8 cellular contexts compared by ENCODE assay signal in the genomic region with DNA sequence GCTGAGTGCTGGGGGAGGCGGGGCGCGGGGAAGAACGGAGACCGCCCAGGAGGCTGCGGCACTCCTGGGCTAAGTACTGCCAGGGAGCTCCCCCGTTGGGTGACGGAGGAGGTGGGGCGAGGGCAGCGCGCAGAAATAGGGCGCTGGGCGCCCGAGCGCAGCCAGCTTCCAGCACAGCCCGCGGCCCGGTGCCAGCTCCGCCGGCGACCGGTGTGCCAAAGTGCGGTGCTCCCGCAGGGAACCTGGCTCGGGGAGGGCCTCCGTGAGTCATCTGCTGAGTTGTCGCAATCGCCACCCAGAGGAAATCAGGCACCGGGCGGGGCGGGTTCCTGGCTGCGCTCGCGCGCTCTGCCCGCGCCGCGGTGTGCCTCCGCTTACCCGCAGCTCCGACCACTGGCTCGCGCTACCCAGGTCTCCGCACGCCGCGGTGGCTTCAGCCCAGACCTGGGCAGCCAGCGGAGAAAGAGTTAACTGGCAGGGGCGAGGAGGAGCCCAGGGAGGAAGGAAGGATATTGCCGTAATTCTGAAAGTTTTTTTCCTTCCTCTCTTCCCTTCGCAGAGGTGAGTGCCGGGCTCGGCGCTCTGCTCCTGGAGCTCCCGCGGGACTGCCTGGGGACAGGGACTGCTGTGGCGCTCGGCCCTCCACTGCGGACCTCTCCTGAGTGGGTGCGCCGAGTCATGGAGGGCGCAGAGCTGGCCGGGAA. TPM values are rescaled to one million over a fixed set of nuclear protein-coding genes. Genes with fewer than 3 reads are reported as not detected.
DNase-seq lines count a peak whose midpoint lies in the region; ATAC-seq, FAIRE-seq and TF ChIP-seq lines count a peak whose summit lies in the region.

A gene (plus strand): TSS at position 164 of the 704 bp plus-strand sequence. CDS start 515 bp downstream, at position 679.

- peak within 1 kb of the TSS; percentile 93 for H3K4me3 Mint-ChIP-seq in CD4-positive, alpha-beta T cell
- H3K4me3 Mint-ChIP-seq in activated naive CD4-positive, alpha-beta T cell treated with anti-CD3 and anti-CD28 coated beads, Interleukin-2, amount 10 ng/mL, durations not matched to agents 7 days and 5 days: peak within 1 kb of the TSS; percentile 76
- H3K4me3 Mint-ChIP-seq in osteocyte (ENCODE audit: unreplicated experiment): peak within 1 kb of the TSS; percentile 81

- no peaks in the 10 kb centered on the region for H3K27me3 ChIP-seq in CD4-positive, alpha-beta T cell (ENCODE audit: control insufficient read depth, insufficient read depth, low read length)
- H3K27me3 ChIP-seq in SK-N-SH (ENCODE audit: insufficient read depth) (peaks cover 32% of the 10 kb centered on the region), tibial artery (peaks cover 0 to 11% of the 10 kb centered on the region in 2 donors)

- no peak for FAIRE-seq in frontal cortex (lab: Jason Lieb, UNC)

- no peak for TF ChIP-seq CTCF in CD4-positive, alpha-beta T cell (IDR thresholded peaks at IDR 0.05)
- TF ChIP-seq CTCF in SK-N-SH (IDR thresholded peaks at IDR 0.05) (no peak), osteocyte (IDR thresholded peaks at IDR 0.05) (no peak), tibial artery (IDR thresholded peaks at IDR 0.05) (no peak)

- peak within 1 kb of the TSS; percentile 70 for H2AFZ ChIP-seq in SK-N-SH (ENCODE audit: low read depth)

- H3K9me3 Mint-ChIP-seq in CD4-positive, alpha-beta T cell: no peaks in the 10 kb centered on the region
- H3K9me3 Mint-ChIP-seq in activated naive CD4-positive, alpha-beta T cell treated with anti-CD3 and anti-CD28 coated beads, Interleukin-2, amount 10 ng/mL, durations not matched to agents 7 days and 5 days: no peaks in the 10 kb centered on the region
- no peaks in the 10 kb centered on the region for H3K9me3 Mint-ChIP-seq in osteocyte (ENCODE audit: unreplicated experiment)

- peaks cover 6% of the 10 kb centered on the region for H3K36me3 Mint-ChIP-seq in CD4-positive, alpha-beta T cell (ENCODE audit: low read depth)
- H3K36me3 Mint-ChIP-seq in activated naive CD4-positive, alpha-beta T cell treated with anti-CD3 and anti-CD28 coated beads, Interleukin-2, amount 10 ng/mL, durations not matched to agents 7 days and 5 days: no peaks in the 10 kb centered on the region
- H3K36me3 Mint-ChIP-seq in osteocyte (ENCODE audit: unreplicated experiment): no peaks in the 10 kb centered on the region

- no peaks in the 10 kb centered on the region for H3K9me3 ChIP-seq in CD4-positive, alpha-beta T cell (ENCODE audit: control insufficient read depth, low read length)
- H3K9me3 ChIP-seq in SK-N-SH: no peaks in the 10 kb centered on the region
- H3K9me3 ChIP-seq in tibial artery: no peaks in the 10 kb centered on the region

- intact Hi-C loops in CD4-positive, alpha-beta T cell (cut with DNase I, micrococcal nuclease): no loop called here
- intact Hi-C loops in tibial artery (cut with DNase I; ENCODE audit: low total_unique reads): no loop called here

- peaks cover 4% of the 10 kb centered on the region for H3F3A ChIP-seq in SK-N-SH (replicated peaks; ENCODE audit: insufficient read depth)

- H3K27me3 Mint-ChIP-seq in CD4-positive, alpha-beta T cell: peaks cover 30% of the 10 kb centered on the region
- peaks cover 45% of the 10 kb centered on the region for H3K27me3 Mint-ChIP-seq in activated naive CD4-positive, alpha-beta T cell treated with anti-CD3 and anti-CD28 coated beads, Interleukin-2, amount 10 ng/mL, durations not matched to agents 7 days and 5 days
- peaks cover 53% of the 10 kb centered on the region for H3K27me3 Mint-ChIP-seq in osteocyte (ENCODE audit: unreplicated experiment)

- peaks cover 39% of the 10 kb centered on the region for H3K4me1 Mint-ChIP-seq in CD4-positive, alpha-beta T cell (ENCODE audit: low read depth)
- H3K4me1 Mint-ChIP-seq in activated naive CD4-positive, alpha-beta T cell treated with anti-CD3 and anti-CD28 coated beads, Interleukin-2, amount 10 ng/mL, durations not matched to agents 7 days and 5 days: peaks cover 18% of the 10 kb centered on the region
- H3K4me1 Mint-ChIP-seq in osteocyte (ENCODE audit: unreplicated experiment): peaks cover 15% of the 10 kb centered on the region

- TF ChIP-seq EP300 in SK-N-SH (IDR thresholded peaks at IDR 0.05; ENCODE audit: borderline replicate concordance in 1 of 2, low read depth in 1 of 2, low read length in 1 of 2): no peak

- H4K20me1 ChIP-seq in SK-N-SH (ENCODE audit: insufficient read depth): no peaks in the 10 kb centered on the region

- POLR2A ChIA-PET in CD4-positive, alpha-beta T cell (lab: Charles Lee): interaction anchor here (0.9 to 2.5 kb wide), 5 partner anchors 9 to 1107 kb away, joined by 3 to 15 read pairs (median 4); a partner anchor contains a TSS
- POLR2A ChIA-PET in SK-N-SH (lab: Yijun Ruan, JAX): no interaction called here

- TF ChIP-seq RAD21 in SK-N-SH (IDR thresholded peaks at IDR 0.05; ENCODE audit: low read length): no peak

- H3K36me3 ChIP-seq in SK-N-SH (replicated peaks in 1 of 2; ENCODE audit: control insufficient read depth in 1 of 2, insufficient read depth in 2 of 2, low read length in 1 of 2): no peaks in the 10 kb centered on the region
- H3K36me3 ChIP-seq in tibial artery: no peaks in the 10 kb centered on the region

- peak; percentile 79 for ATAC-seq in CD4-positive, alpha-beta T cell (ENCODE audit: poor library complexity)
- ATAC-seq in GM19397 (IDR thresholded peaks at IDR 0.05; ENCODE audit: unreplicated experiment): peak; percentile 65
- ATAC-seq in HG03520 (IDR thresholded peaks at IDR 0.05; ENCODE audit: unreplicated experiment): peak; percentile 64

- H3K27ac ChIP-seq in CD4-positive, alpha-beta T cell (ENCODE audit: low read depth, low read length): no peak within 1 kb of the TSS
- no peak within 1 kb of the TSS for H3K27ac ChIP-seq in SK-N-SH (ENCODE audit: low read depth in 2 of 2, low read length in 1 of 2)
- H3K27ac ChIP-seq in tibial artery: peak within 1 kb of the TSS; percentile 37 to 57

- H3K4me3 ChIP-seq in SK-N-SH (ENCODE audit: low read depth in 2 of 2, low read length in 1 of 2): peak within 1 kb of the TSS; percentile 40 to 65; a peak in 3 of 4 replicates
- peak within 1 kb of the TSS; percentile 60 to 74 for H3K4me3 ChIP-seq in tibial artery

- peak within 1 kb of the TSS; percentile 84 for H3K4me2 ChIP-seq in SK-N-SH

- peak within 1 kb of the TSS; percentile 81 for H3K27ac Mint-ChIP-seq in CD4-positive, alpha-beta T cell
- H3K27ac Mint-ChIP-seq in activated naive CD4-positive, alpha-beta T cell treated with anti-CD3 and anti-CD28 coated beads, Interleukin-2, amount 10 ng/mL, durations not matched to agents 7 days and 5 days: no peak within 1 kb of the TSS
- H3K27ac Mint-ChIP-seq in osteocyte (ENCODE audit: unreplicated experiment): no peak within 1 kb of the TSS

- H3K9ac ChIP-seq in SK-N-SH: no peak within 1 kb of the TSS

- CTCF ChIA-PET in CD4-positive, alpha-beta T cell (lab: Charles Lee): interaction anchor here (1.1 to 1.4 kb wide), 2 partner anchors 9 to 11 kb away, joined by 3 to 4 read pairs; no protein-coding TSS in a partner anchor
- CTCF ChIA-PET in SK-N-SH (lab: Yijun Ruan, JAX): interaction anchor here (1.9 kb wide), 1 partner anchor 45 kb away, joined by 6 read pairs; no protein-coding TSS in a partner anchor
- CTCF ChIA-PET in activated naive CD4-positive, alpha-beta T cell treated with anti-CD3 and anti-CD28 coated beads, Interleukin-2, amount 10 ng/mL, durations not matched to agents 7 days and 5 days (lab: Charles Lee): no interaction called here

- DNase-seq in CD4-positive, alpha-beta T cell: peak; percentile 33 to 69 (median 45)
- DNase-seq in SK-N-SH: peak; percentile 22
- DNase-seq in activated naive CD4-positive, alpha-beta T cell treated with anti-CD3 and anti-CD28 coated beads, Interleukin-2, amount 10 ng/mL, durations not matched to agents 7 days and 5 days: peak; percentile 76
- DNase-seq in frontal cortex (ENCODE audit: low spot score in 2 of 2): peak; percentile 45 to 73
- peak; percentile 84 for DNase-seq in osteocyte (ENCODE audit: extremely low spot score, unreplicated experiment)
- peak; percentile 77 to 88 for DNase-seq in tibial artery

- H3K4me1 ChIP-seq in SK-N-SH (ENCODE audit: control insufficient read depth in 1 of 2, insufficient read depth in 2 of 2, low read depth in 1 of 2, low read length in 1 of 2): 0 out of 4 replicates have a peak, but pooled peaks cover 0 to 3% of the 10 kb centered on the region in 2 experiments
- peaks cover 0 to 20% (median 8%) of the 10 kb centered on the region in 4 donors for H3K4me1 ChIP-seq in tibial artery

- H3K79me2 ChIP-seq in SK-N-SH (ENCODE audit: insufficient read depth): no peaks in the 10 kb centered on the region

- 2% methylated on average over 8 of the region's 64 CpGs for WGBS in SK-N-SH (ENCODE audit: low lambda C conversion rate)

- no peaks in the 10 kb centered on the region for H3K9me2 ChIP-seq in SK-N-SH

TF ChIP-seq in SK-N-SH, 30 proteins besides CTCF, POLR2A, EP300 and RAD21:
- TF ChIP-seq, protein P1, sequence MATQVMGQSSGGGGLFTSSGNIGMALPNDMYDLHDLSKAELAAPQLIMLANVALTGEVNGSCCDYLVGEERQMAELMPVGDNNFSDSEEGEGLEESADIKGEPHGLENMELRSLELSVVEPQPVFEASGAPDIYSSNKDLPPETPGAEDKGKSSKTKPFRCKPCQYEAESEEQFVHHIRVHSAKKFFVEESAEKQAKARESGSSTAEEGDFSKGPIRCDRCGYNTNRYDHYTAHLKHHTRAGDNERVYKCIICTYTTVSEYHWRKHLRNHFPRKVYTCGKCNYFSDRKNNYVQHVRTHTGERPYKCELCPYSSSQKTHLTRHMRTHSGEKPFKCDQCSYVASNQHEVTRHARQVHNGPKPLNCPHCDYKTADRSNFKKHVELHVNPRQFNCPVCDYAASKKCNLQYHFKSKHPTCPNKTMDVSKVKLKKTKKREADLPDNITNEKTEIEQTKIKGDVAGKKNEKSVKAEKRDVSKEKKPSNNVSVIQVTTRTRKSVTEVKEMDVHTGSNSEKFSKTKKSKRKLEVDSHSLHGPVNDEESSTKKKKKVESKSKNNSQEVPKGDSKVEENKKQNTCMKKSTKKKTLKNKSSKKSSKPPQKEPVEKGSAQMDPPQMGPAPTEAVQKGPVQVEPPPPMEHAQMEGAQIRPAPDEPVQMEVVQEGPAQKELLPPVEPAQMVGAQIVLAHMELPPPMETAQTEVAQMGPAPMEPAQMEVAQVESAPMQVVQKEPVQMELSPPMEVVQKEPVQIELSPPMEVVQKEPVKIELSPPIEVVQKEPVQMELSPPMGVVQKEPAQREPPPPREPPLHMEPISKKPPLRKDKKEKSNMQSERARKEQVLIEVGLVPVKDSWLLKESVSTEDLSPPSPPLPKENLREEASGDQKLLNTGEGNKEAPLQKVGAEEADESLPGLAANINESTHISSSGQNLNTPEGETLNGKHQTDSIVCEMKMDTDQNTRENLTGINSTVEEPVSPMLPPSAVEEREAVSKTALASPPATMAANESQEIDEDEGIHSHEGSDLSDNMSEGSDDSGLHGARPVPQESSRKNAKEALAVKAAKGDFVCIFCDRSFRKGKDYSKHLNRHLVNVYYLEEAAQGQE (IDR thresholded peaks at IDR 0.05; ENCODE audit: low read depth, low read length): no peak
- TF ChIP-seq FOXM1 (IDR thresholded peaks at IDR 0.05; ENCODE audit: low read depth): no peak

RNA-seq across cellular contexts. Expression of the gene that starts here (rescaled TPM):
- 1 to 10 TPM; 2.9 to 4.6 TPM for total RNA-seq in CD4-positive, alpha-beta T cell
- polyA plus RNA-seq in SK-N-SH (2012; rRNA removed): 0.02 TPM in 1 of 2 replicates, not detected in the other
- 0.01 and 0.04 TPM in 2 replicates for polyA plus RNA-seq in SK-N-SH (2012; cell fraction: cytosol; rRNA removed)
- not detected in 2 replicates for polyA plus RNA-seq in SK-N-SH (2012; cell fraction: nucleus; rRNA removed)
- total RNA-seq in frontal cortex (not detected), osteocyte (not detected in 2 replicates)

Comparison
In these comparisons a context has a peak if more than half of its experiments do, and no peak if none do; other contexts are left out.
1. Peak in DNase-seq, H3K4me3 ChIP-seq and H3K4me2 ChIP-seq in SK-N-SH; RNA of the gene not detected or under 1 TPM.
2. Peak in DNase-seq in frontal cortex; RNA of the gene not detected or under 1 TPM.
3. Peak in DNase-seq in osteocyte; RNA of the gene not detected or under 1 TPM.
4. DNase-seq: peak in every context shown above with its lines; median percentile 84 in osteocyte; 82 in tibial artery; 76 in activated naive CD4-positive, alpha-beta T cell treated with anti-CD3 and anti-CD28 coated beads, Interleukin-2, amount 10 ng/mL, durations not matched to agents 7 days and 5 days; 59 in frontal cortex; 45 in CD4-positive, alpha-beta T cell; 22 in SK-N-SH.
5. H3K27ac ChIP-seq: peak in tibial artery (2 of 2); none in CD4-positive, alpha-beta T cell (single experiment) and SK-N-SH (0 of 2).
6. Peak in every context shown above with its lines, with median percentiles within 50 percentile points of each other: ATAC-seq and H3K4me3 Mint-ChIP-seq.